ENCODE assay signal across 8 cellular contexts in genomic region chr20:52312131-52312729, GRCh38.
DNase-seq lines count a peak whose midpoint lies in the region; ATAC-seq lines count a peak whose summit lies in the region.

No MANE protein-coding gene starts in this region.

- peaks cover 7% of the 10 kb centered on the region for H3K4me1 Mint-ChIP-seq in T-helper 2 cell treated with Interferon-gamma antibody and Interleukin-4, amounts not matched to agents 5 μg/mL and 100 μg/mL, for 36 hours (ENCODE audit: low read depth)

- peaks cover 1% of the 10 kb centered on the region for H3K27me3 Mint-ChIP-seq in T-helper 2 cell treated with Interferon-gamma antibody and Interleukin-4, amounts not matched to agents 5 μg/mL and 100 μg/mL, for 36 hours (ENCODE audit: low read depth)

- H3K36me3 Mint-ChIP-seq in T-helper 2 cell treated with Interferon-gamma antibody and Interleukin-4, amounts not matched to agents 5 μg/mL and 100 μg/mL, for 36 hours (ENCODE audit: low read depth), result no peaks in the 10 kb centered on the region

- ATAC-seq in GM19452 (IDR thresholded peaks at IDR 0.05; ENCODE audit: unreplicated experiment), result no peak

- no peak overlapping the region for H3K4me3 Mint-ChIP-seq in T-helper 2 cell treated with Interferon-gamma antibody and Interleukin-4, amounts not matched to agents 5 μg/mL and 100 μg/mL, for 36 hours

- DNase-seq in AG20443 (ENCODE audit: low spot score) (peak; percentile 75), GM19238 (ENCODE audit: insufficient read length, low spot score) (peak; percentile 16), NCI-H2029 treated with DMSO at 0.1 percent for 48 hours (lab: John Stamatoyannopoulos, UW) (peak; percentile 62), cerebellar cortex (ENCODE audit: low spot score) (peak; percentile 67), left kidney (ENCODE audit: low read depth, low spot score) (peak; percentile 86)
- DNase-seq in T-helper 2 cell treated with Interferon-gamma antibody and Interleukin-4, amounts not matched to agents 5 μg/mL and 100 μg/mL, for 36 hours (ENCODE audit: low spot score), result peak; percentile 10
- peak; percentile 25 for DNase-seq in stimulated activated CD8-positive, alpha-beta memory T cell treated with anti-CD3 and anti-CD28 coated beads, Interleukin-15, amount 100 ng/mL, for 1 hour (ENCODE audit: low read depth)

- H3K27ac Mint-ChIP-seq in T-helper 2 cell treated with Interferon-gamma antibody and Interleukin-4, amounts not matched to agents 5 μg/mL and 100 μg/mL, for 36 hours, result no peak overlapping the region

- no peaks in the 10 kb centered on the region for H3K9me3 Mint-ChIP-seq in T-helper 2 cell treated with Interferon-gamma antibody and Interleukin-4, amounts not matched to agents 5 μg/mL and 100 μg/mL, for 36 hours

Comparison
In these comparisons a context has a peak if more than half of its experiments do, and no peak if none do; other contexts are left out.
1. DNase-seq: peak in every context shown above with its lines; median percentile 86 in left kidney; 75 in AG20443; 67 in cerebellar cortex; 62 in NCI-H2029 treated with DMSO at 0.1 percent for 48 hours; 25 in stimulated activated CD8-positive, alpha-beta memory T cell treated with anti-CD3 and anti-CD28 coated beads, Interleukin-15, amount 100 ng/mL, for 1 hour; 16 in GM19238; 10 in T-helper 2 cell treated with Interferon-gamma antibody and Interleukin-4, amounts not matched to agents 5 μg/mL and 100 μg/mL, for 36 hours.